9 cellular contexts compared by ENCODE assay signal in genomic region chr5:180784497-180785097, GRCh38. TPM values are rescaled to one million over a fixed set of nuclear protein-coding genes. Genes with fewer than 3 reads are reported as not detected.
DNase-seq lines count a peak whose midpoint lies in the region; ATAC-seq, FAIRE-seq and TF ChIP-seq lines count a peak whose summit lies in the region.
"Had no signal": no experiment of that assay in that cellular context is flagged by ENCODE, and none has a peak within 500 bp of the region (broad histone marks: within the 10 kb centered on the region; RNA-seq: fewer than 3 reads in every experiment).

No MANE protein-coding gene starts in this region.

- peak; percentile 97 for FAIRE-seq in endothelial cell of umbilical vein (lab: Jason Lieb, UNC)

- H2AFZ ChIP-seq in H9 (ENCODE audit: low read length): no peak overlapping the region
- H2AFZ ChIP-seq in endothelial cell of umbilical vein (ENCODE audit: low read depth, low read length): no peak overlapping the region

- CTCF ChIA-PET in endothelial cell of umbilical vein (lab: Charles Lee): interaction anchor here (0.6 to 5.0 kb wide), 26 partner anchors 10 to 400 kb away, joined by 3 to 53 read pairs (median 4); partner anchors contain the start of genes MGAT1 and ZFP62

- POLR2A ChIA-PET in endothelial cell of umbilical vein (lab: Charles Lee): interaction anchor here (0.5 to 0.7 kb wide), 2 partner anchors 17 to 477 kb away, joined by 3 read pairs; no protein-coding TSS in a partner anchor

- no peak overlapping the region for H2BK15ac ChIP-seq in H9 (ENCODE audit: low read depth, low read length)

- peaks cover 40 to 43% of the 10 kb centered on the region in 2 experiments for H3K4me1 Mint-ChIP-seq in H9

- no peak overlapping the region for H4K5ac ChIP-seq in H9 (ENCODE audit: insufficient read length, low read depth, low read length)

- no peaks in the 10 kb centered on the region for H3K23me2 ChIP-seq in H9 (ENCODE audit: insufficient read length, low read depth, low read length, poor library complexity, severe bottlenecking)

- H2AK5ac ChIP-seq in H9 (ENCODE audit: insufficient read length, low read length): no peak overlapping the region

- no peak overlapping the region for H3K56ac ChIP-seq in H9 (ENCODE audit: insufficient read length, low read depth, low read length)

- no peaks in the 10 kb centered on the region for H3K36me3 ChIP-seq in endothelial cell of umbilical vein (ENCODE audit: control insufficient read depth in 2 of 2, extremely low read depth in 1 of 2, insufficient read depth in 2 of 2, low read length in 2 of 2)
- H3K36me3 ChIP-seq in muscle layer of colon (ENCODE audit: insufficient read depth, low read length): peaks cover under 1% of the 10 kb centered on the region

- H2BK20ac ChIP-seq in H9 (ENCODE audit: low read depth, low read length, poor library complexity, severe bottlenecking): no peak overlapping the region

- no peak overlapping the region for H3K14ac ChIP-seq in H9 (ENCODE audit: insufficient read depth, low read length)

- no TSS peak for BruUV-seq in endothelial cell of umbilical vein (replicated peaks; lab: Mats Ljungman, UMichigan)

- H3K79me2 ChIP-seq in H9 (ENCODE audit: insufficient read depth, low read length) (no peaks in the 10 kb centered on the region), endothelial cell of umbilical vein (ENCODE audit: control insufficient read depth, insufficient read depth, low read length) (no peaks in the 10 kb centered on the region)

- intact Hi-C loops in endothelial cell of umbilical vein (cut with micrococcal nuclease): loop anchor here (1.0 to 10.0 kb wide), 6 partner anchors 85 to 400 kb away; no protein-coding TSS in a partner anchor

- H3K27ac Mint-ChIP-seq in H9: peak overlapping the region in 1 of 3 experiments; percentile 67; a peak in 1 of 7 replicates

- no peak overlapping the region for H3K4me3 Mint-ChIP-seq in H9

- H3K9me1 ChIP-seq in endothelial cell of umbilical vein (replicated peaks; ENCODE audit: control insufficient read depth, extremely low read depth, insufficient read depth, low read length): no peaks in the 10 kb centered on the region

- H3K4me1 ChIP-seq in H9 (ENCODE audit: insufficient read depth, low read length) (peaks cover 12% of the 10 kb centered on the region; the same call in 1 of the 2 replicates), endothelial cell of umbilical vein (ENCODE audit: control insufficient read depth, extremely low read depth, insufficient read depth, low read length) (peaks cover 34% of the 10 kb centered on the region), muscle layer of colon (ENCODE audit: insufficient read depth, low read length) (peaks cover 31% of the 10 kb centered on the region)

- no peak overlapping the region for H4K91ac ChIP-seq in H9 (ENCODE audit: insufficient read length, low read depth, low read length)

- no peak overlapping the region for H3K4ac ChIP-seq in H9 (ENCODE audit: low read depth, low read length)

- H2BK120ac ChIP-seq in H9 (ENCODE audit: low read depth, low read length, poor library complexity, severe bottlenecking): no peak overlapping the region

- H3K27ac ChIP-seq in H9 (ENCODE audit: insufficient read length, low read depth, low read length) (no peak overlapping the region), endothelial cell of umbilical vein (ENCODE audit: insufficient read depth, low read depth, low read length) (no peak overlapping the region), muscle layer of colon (ENCODE audit: low read depth, low read length) (peak overlapping the region; percentile 79)

- H3K36me3 Mint-ChIP-seq in H9 (ENCODE audit: insufficient read depth in 1 of 3, low read depth in 3 of 3): peaks cover under 1 to 17% (median 14%) of the 10 kb centered on the region in 3 experiments; a peak in 6 of 7 replicates

- H3K9me3 ChIP-seq in H9 (ENCODE audit: control insufficient read depth, low read depth, low read length) (no peaks in the 10 kb centered on the region), endothelial cell of umbilical vein (replicated peaks; ENCODE audit: control insufficient read depth, insufficient read depth, low read length) (no peaks in the 10 kb centered on the region), muscle layer of colon (ENCODE audit: low read length) (no peaks in the 10 kb centered on the region)

- DNase-seq in G401 (ENCODE audit: low spot score) (peak; percentile 84), H9 (peak; percentile 80), NCI-H226 (peak; percentile 64), endothelial cell of umbilical vein (ENCODE audit: low read depth, low spot score) (peak; percentile 80)
- DNase-seq in activated CD8-positive, alpha-beta memory T cell treated with anti-CD3 and anti-CD28 coated beads for 1 hour (ENCODE audit: extremely low read depth in 1 of 2, low read depth in 1 of 2): peak; percentile 46 to 47
- DNase-seq in stimulated activated CD8-positive, alpha-beta memory T cell treated with anti-CD3 and anti-CD28 coated beads, Interleukin-7, amount 100 ng/mL, for 4 hours (ENCODE audit: low read depth in 2 of 2): peak; percentile 56 to 60

- TF ChIP-seq POLR2A in endothelial cell of umbilical vein (IDR thresholded peaks at IDR 0.05; ENCODE audit: low read depth, low read length): no peak

- H3K4me2 ChIP-seq in H9 (ENCODE audit: insufficient read depth, insufficient read length, low read length) (no peak overlapping the region), endothelial cell of umbilical vein (ENCODE audit: insufficient read depth, low read length) (no peak overlapping the region)

- H3K27me3 Mint-ChIP-seq in H9 (ENCODE audit: low read depth): peaks cover 6% of the 10 kb centered on the region; the same call in 1 of the 2 replicates

- H3T11ph ChIP-seq in H9 (ENCODE audit: low read length): no peak overlapping the region

- no peak overlapping the region for H2BK5ac ChIP-seq in H9 (ENCODE audit: insufficient read length, low read length)

- WGBS in H9 (ENCODE audit: extremely low coverage, insufficient read length, low lambda C conversion rate): no CpG with 5 or more reads among the region's 13 CpGs

- ATAC-seq in GM21825 (IDR thresholded peaks at IDR 0.05; ENCODE audit: unreplicated experiment): no peak

- in situ Hi-C loops in G401 (cut with HindIII; ENCODE audit: low sequenced_read_pairs): loop anchor here (5.0 kb wide), 1 partner anchor 103 kb away; no protein-coding TSS in a partner anchor

- no peak overlapping the region for H4K8ac ChIP-seq in H9 (replicated peaks; ENCODE audit: insufficient read length, low read depth, low read length)

- no peak overlapping the region for H3K23ac ChIP-seq in H9 (ENCODE audit: insufficient read length, low read depth, low read length)

- peak; percentile 80 for TF ChIP-seq CTCF in H9 (conservative IDR thresholded peaks at IDR 0.05)
- TF ChIP-seq CTCF in endothelial cell of umbilical vein (IDR thresholded peaks at IDR 0.05; ENCODE audit: extremely low read depth in 1 of 2, insufficient read depth in 1 of 2, low read depth in 1 of 2, low read length in 2 of 2): peak; percentile 74 to 75

- H3K9me3 Mint-ChIP-seq in H9: peaks cover 11 to 19% of the 10 kb centered on the region in 2 experiments

- no peak overlapping the region for H3K18ac ChIP-seq in H9 (ENCODE audit: insufficient read length, low read depth, low read length)

- no peaks in the 10 kb centered on the region for H4K20me1 ChIP-seq in H9 (ENCODE audit: control insufficient read depth, insufficient read depth, insufficient read length)
- H4K20me1 ChIP-seq in endothelial cell of umbilical vein (replicated peaks; ENCODE audit: control insufficient read depth, extremely low read depth, insufficient read depth, low read length): no peaks in the 10 kb centered on the region

- no peak overlapping the region for H2BK12ac ChIP-seq in H9 (ENCODE audit: insufficient read length, low read depth, low read length)

- no peaks in the 10 kb centered on the region for H3K27me3 ChIP-seq in H9 (ENCODE audit: insufficient read depth, low read length)
- no peaks in the 10 kb centered on the region for H3K27me3 ChIP-seq in endothelial cell of umbilical vein (ENCODE audit: control insufficient read depth in 2 of 2, insufficient read depth in 2 of 2, low read length in 2 of 2)
- no peaks in the 10 kb centered on the region for H3K27me3 ChIP-seq in muscle layer of colon (ENCODE audit: control insufficient read depth in 1 of 2, insufficient read depth in 2 of 2, low read length in 2 of 2)

- no peaks in the 10 kb centered on the region for H3K79me1 ChIP-seq in H9 (ENCODE audit: insufficient read depth, low read depth, low read length, poor library complexity, severe bottlenecking)

- H3K4me3 ChIP-seq in endothelial cell of umbilical vein (replicated peaks in 1 of 3; ENCODE audit: insufficient read depth in 1 of 3, low read depth in 1 of 3, low read length in 3 of 3) (no peak overlapping the region), muscle layer of colon (ENCODE audit: low read depth in 1 of 2, low read length in 2 of 2) (no peak overlapping the region)

- H3K9ac ChIP-seq in H9 (ENCODE audit: extremely low read depth, insufficient read length, low read length) (no peak overlapping the region), endothelial cell of umbilical vein (replicated peaks; ENCODE audit: extremely low read depth, insufficient read depth, low read length) (no peak overlapping the region), muscle layer of colon (ENCODE audit: low read length) (peak overlapping the region; percentile 29)

- dilution Hi-C loops in endothelial cell of umbilical vein (cut with MboI; ENCODE audit: extremely low pct_ligation_motif_present, low sequenced_read_pairs): no loop called here

TF ChIP-seq in endothelial cell of umbilical vein, 7 proteins besides CTCF, POLR2A, EP300 and RAD21 (continues in another document):
- TF ChIP-seq FOS (IDR thresholded peaks at IDR 0.05; ENCODE audit: borderline replicate concordance, insufficient read depth, low read length): no peak

RNA-seq across cellular contexts. Expression of gene MGAT1, which starts 18.0 kb away (rescaled TPM):
- 207 and 258 TPM in 2 replicates for total RNA-seq in G401 (2014; rRNA removed; shearing (Covaris generic))
- total RNA-seq in H9 (2021) (72.2 and 72.7 TPM in 2 replicates), endothelial cell of umbilical vein (108 and 123 TPM in 2 replicates)
- 126 and 153 TPM in 2 replicates for polyA plus RNA-seq in endothelial cell of umbilical vein
- polyA plus RNA-seq in endothelial cell of umbilical vein (2011; cell fraction: cytosol; rRNA removed): 83.5 and 99.1 TPM in 2 replicates
- polyA plus RNA-seq in endothelial cell of umbilical vein (2011; cell fraction: nucleus; rRNA removed): 54.0 and 56.7 TPM in 2 replicates
- 59.8 and 70.3 TPM in 2 replicates for polyA plus RNA-seq in endothelial cell of umbilical vein (2012)
- polyA minus RNA-seq in endothelial cell of umbilical vein: 80.6 and 100 TPM in 2 replicates
- polyA minus RNA-seq in endothelial cell of umbilical vein (2011; cell fraction: cytosol; rRNA and poly(A)+ RNA removed): 49.0 TPM
- polyA minus RNA-seq in endothelial cell of umbilical vein (2011; cell fraction: nucleus; rRNA and poly(A)+ RNA removed): 31.9 and 43.9 TPM in 2 replicates

RNA-seq across cellular contexts. Expression of gene OR2Y1, which starts 44.7 kb away (rescaled TPM):
- total RNA-seq in G401 (2014; rRNA removed; shearing (Covaris generic)): not detected in 2 replicates
- not detected in 2 replicates for total RNA-seq in H9 (2021)
- total RNA-seq in endothelial cell of umbilical vein: not detected in 2 replicates
- polyA plus RNA-seq in endothelial cell of umbilical vein: not detected in 2 replicates
- not detected in 2 replicates for polyA plus RNA-seq in endothelial cell of umbilical vein (2011; cell fraction: cytosol; rRNA removed)
- not detected in 2 replicates for polyA plus RNA-seq in endothelial cell of umbilical vein (2011; cell fraction: nucleus; rRNA removed)
- not detected in 2 replicates for polyA plus RNA-seq in endothelial cell of umbilical vein (2012)
- polyA minus RNA-seq in endothelial cell of umbilical vein: not detected in 2 replicates
- not detected for polyA minus RNA-seq in endothelial cell of umbilical vein (2011; cell fraction: cytosol; rRNA and poly(A)+ RNA removed)
- polyA minus RNA-seq in endothelial cell of umbilical vein (2011; cell fraction: nucleus; rRNA and poly(A)+ RNA removed): not detected in 2 replicates
- total RNA-seq: mononuclear cell had no signal
